26 cellular contexts compared by ENCODE assay signal in genomic region chr14:53389207-53389606, GRCh38.
A peak's percentile ranks its signal among the peaks of the same experiment; 100 is the strongest.
DNase-seq lines count a peak whose midpoint lies in the region; ATAC-seq, FAIRE-seq and TF ChIP-seq lines count a peak whose summit lies in the region.
"Had no signal": no experiment of that assay in that cellular context is flagged by ENCODE, and none has a peak within 500 bp of the region (broad histone marks: within the 10 kb centered on the region; RNA-seq: fewer than 3 reads in every experiment).

No MANE protein-coding gene starts in this region.

- H3K27ac ChIP-seq in K562 (ENCODE audit: extremely low read depth, low read depth, low read length) (no peak overlapping the region), heart left ventricle (no peak overlapping the region)
- H3K27ac ChIP-seq: cardiac muscle cell, coronary artery, pancreas, tibial nerve had no signal

- H4K20me1 ChIP-seq in K562 (replicated peaks; ENCODE audit: control insufficient read depth, insufficient read depth, low read length): no peaks in the 10 kb centered on the region

- POLR2A ChIA-PET in K562 (lab: Yijun Ruan, JAX): no interaction called here

- peaks cover 11% of the 10 kb centered on the region for H3K4me1 Mint-ChIP-seq in osteocyte (ENCODE audit: unreplicated experiment)

- H3K9me1 ChIP-seq in K562 (ENCODE audit: control insufficient read depth, insufficient read depth, low read length): no peaks in the 10 kb centered on the region

- peaks cover 2% of the 10 kb centered on the region for H3K36me3 Mint-ChIP-seq in osteocyte (ENCODE audit: unreplicated experiment)

- no peak overlapping the region for H3K9ac ChIP-seq in K562 (ENCODE audit: insufficient read depth in 1 of 2, low read depth in 2 of 2, low read length in 2 of 2)

- no peaks in the 10 kb centered on the region for H3K79me2 ChIP-seq in K562 (ENCODE audit: control insufficient read depth, insufficient read depth, low read length)

- WGBS in K562 (ENCODE audit: insufficient coverage, low coverage, missing lambda C conversion rate): 0% methylated on average over 1 of the region's 1 CpG
- 58 to 82% (median 77%) methylated on average over 1 of the region's 1 CpG for WGBS in heart left ventricle, 4 donors

- H3K4me3 Mint-ChIP-seq in osteocyte (ENCODE audit: unreplicated experiment): no peak overlapping the region

- no peak overlapping the region for H3K4me2 ChIP-seq in K562 (ENCODE audit: insufficient read depth, low read length)

- ATAC-seq in K562: no peak
- no peak for ATAC-seq in heart left ventricle
- ATAC-seq: pancreas had no signal

- no peak for TF ChIP-seq EP300 in K562 (IDR thresholded peaks at IDR 0.05; ENCODE audit: low read length)

- no peak overlapping the region for H2AFZ ChIP-seq in K562 (ENCODE audit: low read depth, low read length)

- TF ChIP-seq CTCF in K562 (IDR thresholded peaks at IDR 0.05 in 2 of 3, conservative IDR thresholded peaks at IDR 0.05 in 1 of 3; ENCODE audit: insufficient read depth in 2 of 3, low read depth in 1 of 3, low read length in 3 of 3): no peak
- no peak for TF ChIP-seq CTCF in foreskin fibroblast (IDR thresholded peaks at IDR 0.05; ENCODE audit: low read depth, low read length)
- no peak for TF ChIP-seq CTCF in osteocyte (IDR thresholded peaks at IDR 0.05)
- no peak for TF ChIP-seq CTCF in heart left ventricle (IDR thresholded peaks at IDR 0.05)

- no TSS peak for BruUV-seq in K562 (replicated peaks; lab: Mats Ljungman, UMichigan)

- H3K4me1 ChIP-seq in K562 (replicated peaks in 1 of 2; ENCODE audit: control insufficient read depth in 2 of 2, insufficient read depth in 2 of 2, low read length in 2 of 2) (no peaks in the 10 kb centered on the region), heart left ventricle (no peaks in the 10 kb centered on the region)
- H3K4me1 ChIP-seq: pancreas, tibial nerve had no signal

- H3K27me3 Mint-ChIP-seq in osteocyte (ENCODE audit: unreplicated experiment): peaks cover 16% of the 10 kb centered on the region

- TF ChIP-seq RAD21 in K562 (CRISPR knock-in tag; conservative IDR thresholded peaks at IDR 0.05 in 1 of 2, IDR thresholded peaks at IDR 0.05 in 1 of 2): no peak

- H3K9me3 Mint-ChIP-seq in osteocyte (ENCODE audit: unreplicated experiment): peaks cover 2% of the 10 kb centered on the region

- in situ Hi-C loops in K562 (cut with MboI): no loop called here

- no peaks in the 10 kb centered on the region for H3K9me3 ChIP-seq in K562 (replicated peaks; ENCODE audit: control insufficient read depth, insufficient read depth, low read depth, low read length)
- peaks cover 0 to 1% (median 0%) of the 10 kb centered on the region in 12 donors for H3K9me3 ChIP-seq in heart left ventricle
- H3K9me3 ChIP-seq: pancreas had no signal

- H3K4me3 ChIP-seq in K562: no peak overlapping the region
- no peak overlapping the region for H3K4me3 ChIP-seq in foreskin fibroblast (ENCODE audit: low read depth in 1 of 2, low read length in 2 of 2)
- no peak overlapping the region for H3K4me3 ChIP-seq in heart left ventricle
- H3K4me3 ChIP-seq: cardiac muscle cell, coronary artery, lung, pancreas, tibial nerve had no signal

- intact Hi-C loops in K562 (cut with micrococcal nuclease): no loop called here
- intact Hi-C loops in heart left ventricle (cut with DNase I): no loop called here

- H3K36me3 ChIP-seq in K562 (ENCODE audit: control insufficient read depth, insufficient read depth, low read length) (no peaks in the 10 kb centered on the region), heart left ventricle (no peaks in the 10 kb centered on the region)
- H3K36me3 ChIP-seq: cardiac muscle cell, pancreas, tibial nerve had no signal

- H3K27me3 ChIP-seq in K562 (ENCODE audit: control insufficient read depth in 2 of 2, insufficient read depth in 2 of 2, low read length in 2 of 2): no peaks in the 10 kb centered on the region
- no peaks in the 10 kb centered on the region for H3K27me3 ChIP-seq in heart left ventricle
- H3K27me3 ChIP-seq: cardiac muscle cell, pancreas, tibial nerve had no signal

- DNase-seq in Daoy (ENCODE audit: low read depth): peak; percentile 14
- DNase-seq in M059J (ENCODE audit: low read depth): peak; percentile 30
- DNase-seq in K562 (ENCODE audit: extremely low read depth in 1 of 4, low spot score in 3 of 4): no peak
- DNase-seq in foreskin fibroblast: peak; percentile 56 to 70
- DNase-seq in stimulated activated CD4-positive, alpha-beta T cell treated with anti-CD3 and anti-CD28 coated beads, Interleukin-1b, Interleukin-23, amount 100 ng/mL, for 48 hours: no peak
- DNase-seq in NCI-H146 treated with DMSO at 0.1 percent for 48 hours (lab: John Stamatoyannopoulos, UW; ENCODE audit: unreplicated experiment): no peak
- no peak for DNase-seq in osteocyte (ENCODE audit: extremely low spot score, unreplicated experiment)
- no peak for DNase-seq in heart left ventricle
- DNase-seq: activated CD4-positive, alpha-beta T cell treated with anti-CD3 and anti-CD28 coated beads, Interleukin-2, amount 50 U/mL, for 4 hours; activated CD8-positive, alpha-beta memory T cell treated with anti-CD3 and anti-CD28 coated beads, Interleukin-2, amount 50 U/mL, for 4 hours; activated naive CD4-positive, alpha-beta T cell treated with anti-CD3 and anti-CD28 coated beads, Interleukin-2, amount 50 U/mL, for 16 hours; amygdala; Karpas-422; kidney glomerular epithelial cell; NCI-H187; NCI-H2171; NCI-H524; pancreas; retina; SHP77 treated with DMSO at 0.1 percent for 48 hours; small intestine; stimulated activated CD4-positive, alpha-beta T cell treated with anti-CD3 and anti-CD28 coated beads, Interleukin-2, amount 100 ng/mL, for 24 hours had no signal

- no peak for FAIRE-seq in K562 (lab: Jason Lieb, UNC)
- FAIRE-seq: pancreas, small intestine had no signal

- no peak overlapping the region for H3K27ac Mint-ChIP-seq in osteocyte (ENCODE audit: unreplicated experiment)

- CTCF ChIA-PET in K562 (lab: Yijun Ruan, JAX; ENCODE audit: low intra/inter-chr PET ratio): no interaction called here

- TF ChIP-seq POLR2A in K562 (conservative IDR thresholded peaks at IDR 0.05) (no peak), heart left ventricle (IDR thresholded peaks at IDR 0.05) (no peak)

TF ChIP-seq in K562, 482 proteins besides CTCF, POLR2A, EP300 and RAD21:
- TF ChIP-seq TFE3 (CRISPR knock-in tag; IDR thresholded peaks at IDR 0.05) (peak; percentile 4; the same call in 1 of the 2 replicates), NFXL1 (CRISPR knock-in tag; IDR thresholded peaks at IDR 0.05) (no peak)
TF ChIP-seq in K562: peak in this region for 1.

Comparison
In these comparisons a context has a peak if more than half of its experiments do, and no peak if none do; other contexts are left out.
1. DNase-seq: peak in Daoy (single experiment), M059J (single experiment) and foreskin fibroblast (2 of 2); none in K562 (0 of 4), stimulated activated CD4-positive, alpha-beta T cell treated with anti-CD3 and anti-CD28 coated beads, Interleukin-1b, Interleukin-23, amount 100 ng/mL, for 48 hours (single experiment), NCI-H146 treated with DMSO at 0.1 percent for 48 hours (single experiment), osteocyte (single experiment) and heart left ventricle (0 of 5).